Comparison of ENCODE assay signal across 8 cellular contexts in the genomic region with DNA sequence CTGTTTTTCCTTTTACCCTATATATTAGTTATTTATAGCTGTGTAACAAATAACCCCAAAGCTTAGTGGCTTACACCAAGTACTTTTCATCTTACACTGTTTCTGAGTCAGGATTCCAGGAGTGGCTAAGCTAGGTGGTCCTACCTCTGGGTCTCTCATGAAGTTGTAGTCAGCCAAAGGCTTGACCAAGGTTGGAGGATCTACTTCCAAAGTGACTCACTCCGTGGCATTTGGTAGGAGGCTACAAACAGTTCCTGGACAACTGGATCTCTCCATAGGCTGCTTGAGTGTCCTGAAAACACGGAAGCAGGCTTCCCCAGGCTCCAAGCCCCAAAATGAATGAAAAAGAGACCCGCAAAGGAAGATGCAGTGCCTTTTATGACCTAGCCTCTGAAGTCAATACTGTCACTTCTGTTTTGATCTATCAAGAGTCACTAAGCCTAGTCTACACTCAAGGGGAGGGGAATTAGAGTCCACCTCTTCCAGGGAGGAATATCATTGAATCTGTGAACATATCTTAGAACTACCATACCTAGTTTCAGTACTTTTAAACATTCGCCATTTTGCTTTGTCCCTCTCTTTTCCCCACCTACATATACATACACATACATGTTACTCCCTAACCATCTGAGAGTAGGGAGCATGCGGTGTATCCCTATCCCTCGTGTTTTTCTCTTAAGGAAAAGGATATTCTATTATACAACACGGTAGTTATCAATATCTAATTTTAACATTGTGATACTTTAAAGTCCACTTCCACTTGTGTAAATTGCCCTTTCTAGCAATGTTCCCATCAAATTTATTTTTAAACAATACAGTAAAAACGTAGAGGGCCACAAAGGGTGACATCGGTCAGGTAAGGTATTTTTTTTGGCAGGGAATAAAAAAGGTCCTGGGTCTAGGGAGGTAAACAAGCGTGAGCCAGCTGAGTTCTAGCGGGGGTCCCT.
DNase-seq lines count a peak whose midpoint lies in the region; ATAC-seq and TF ChIP-seq lines count a peak whose summit lies in the region.

No MANE protein-coding gene starts in this region.

- H3K9me3 Mint-ChIP-seq in T-cell = no peaks in the 10 kb centered on the region

- H3K27me3 ChIP-seq in esophagus muscularis mucosa (no peaks in the 10 kb centered on the region), neural cell (ENCODE audit: insufficient read depth, low read depth, low read length) (no peaks in the 10 kb centered on the region)

- H2AFZ ChIP-seq in neural cell (ENCODE audit: low read depth, low read length) = peak overlapping the region; percentile 52

- ATAC-seq in HG03439 (IDR thresholded peaks at IDR 0.05; ENCODE audit: unreplicated experiment) (peak; percentile 0), T-cell (replicated peaks in 1 of 4) (peak in 3 of 4 experiments; percentile 0 to 1 (median 1)), HG03108 (IDR thresholded peaks at IDR 0.05; ENCODE audit: unreplicated experiment) (no peak)

- TF ChIP-seq CTCF in esophagus muscularis mucosa (IDR thresholded peaks at IDR 0.05) (no peak), neural cell (IDR thresholded peaks at IDR 0.05; ENCODE audit: poor library complexity, severe bottlenecking) (no peak)

- peak overlapping the region; percentile 97 to 100 (median 98) for H3K27ac ChIP-seq in esophagus muscularis mucosa (replicated peaks in 1 of 4)
- peak overlapping the region; percentile 97 for H3K27ac ChIP-seq in neural cell (ENCODE audit: low read length)

- no peak for TF ChIP-seq EP300 in esophagus muscularis mucosa (IDR thresholded peaks at IDR 0.05)
- TF ChIP-seq EP300 in neural cell (conservative IDR thresholded peaks at IDR 0.05; ENCODE audit: poor library complexity, severe bottlenecking) = no peak

- H3K4me1 ChIP-seq in ES-I3 (ENCODE audit: insufficient read depth, low read length) (no peaks in the 10 kb centered on the region), esophagus muscularis mucosa (peaks cover 18 to 49% (median 41%) of the 10 kb centered on the region in 4 donors)

- no peaks in the 10 kb centered on the region for H3F3A ChIP-seq in neural cell (ENCODE audit: insufficient read depth, low read length, poor library complexity, severe bottlenecking)

- H3K9me3 ChIP-seq in ES-I3 (ENCODE audit: control insufficient read depth, insufficient read depth, low read length) (no peaks in the 10 kb centered on the region), esophagus muscularis mucosa (no peaks in the 10 kb centered on the region), neural cell (ENCODE audit: low read length) (no peaks in the 10 kb centered on the region)

- H3K4me2 ChIP-seq in neural cell (ENCODE audit: low read length) = peak overlapping the region; percentile 68

- peak overlapping the region; percentile 93 to 99 (median 95) for H3K4me3 Mint-ChIP-seq in T-cell

- no peaks in the 10 kb centered on the region for H3K36me3 Mint-ChIP-seq in T-cell

- H3K27ac Mint-ChIP-seq in T-cell = peak overlapping the region; percentile 96 to 99

- H3K9me2 ChIP-seq in neural cell (ENCODE audit: insufficient read depth, low read length) = no peaks in the 10 kb centered on the region

- WGBS in esophagus muscularis mucosa = 25% methylated on average over 11 of the region's 11 CpGs

- no peak for TF ChIP-seq RAD21 in neural cell (conservative IDR thresholded peaks at IDR 0.05)

- H3K36me3 ChIP-seq in ES-I3 (ENCODE audit: insufficient read depth, low read length) (no peaks in the 10 kb centered on the region), esophagus muscularis mucosa (no peaks in the 10 kb centered on the region), neural cell (ENCODE audit: insufficient read depth, low read length) (no peaks in the 10 kb centered on the region)

- peak overlapping the region; percentile 80 to 98 (median 82) for H3K4me3 ChIP-seq in esophagus muscularis mucosa
- H3K4me3 ChIP-seq in neural cell (ENCODE audit: low read length) = peak overlapping the region; percentile 90

- peaks cover 48 to 55% (median 49%) of the 10 kb centered on the region in 3 donors for H3K4me1 Mint-ChIP-seq in T-cell

- H3K79me2 ChIP-seq in neural cell (replicated peaks; ENCODE audit: insufficient read depth, low read length) = peaks cover 47% of the 10 kb centered on the region

- H3K9ac ChIP-seq in ES-I3 (ENCODE audit: low read depth, low read length) = peak overlapping the region; percentile 95
- peak overlapping the region; percentile 99 for H3K9ac ChIP-seq in neural cell (ENCODE audit: low read length)

- CTCF ChIA-PET in T-cell (lab: Charles Lee) = interaction anchor here in 1 of 2 donors (1.1 kb wide), 1 partner anchor 830 kb away, joined by 3 read pairs; no protein-coding TSS in a partner anchor

- TF ChIP-seq POLR2A in esophagus muscularis mucosa (IDR thresholded peaks at IDR 0.05; ENCODE audit: low read depth) = no peak

- DNase-seq in T-cell (no peak), esophagus muscularis mucosa (ENCODE audit: extremely low spot score) (no peak), KG1 (lab: John Stamatoyannopoulos, UW) (no peak), ecto neural progenitor cell (ENCODE audit: low spot score) (no peak)

- POLR2A ChIA-PET in T-cell (lab: Charles Lee) = interaction anchor here (0.6 to 2.7 kb wide), 6 partner anchors 8 to 1158 kb away, joined by 3 to 8 read pairs (median 4); a partner anchor contains a TSS

- intact Hi-C loops in esophagus muscularis mucosa (cut with DNase I) = loop anchor here (5.0 to 10.0 kb wide), 2 partner anchors 95 to 232 kb away; a partner anchor contains a TSS

- H4K20me1 ChIP-seq in neural cell (ENCODE audit: insufficient read depth) = no peaks in the 10 kb centered on the region

- H3K27me3 Mint-ChIP-seq in T-cell = no peaks in the 10 kb centered on the region

TF ChIP-seq in neural cell, 6 proteins besides CTCF, POLR2A, EP300 and RAD21:
- TF ChIP-seq MXI1 (conservative IDR thresholded peaks at IDR 0.05; ENCODE audit: poor library complexity, severe bottlenecking) = no peak
- TF ChIP-seq EZH2 (IDR thresholded peaks at IDR 0.05; ENCODE audit: borderline replicate concordance, insufficient read depth, low read length, poor library complexity, severe bottlenecking) = no peak
- no peak for TF ChIP-seq SMC3 (conservative IDR thresholded peaks at IDR 0.05; ENCODE audit: poor library complexity)
- TF ChIP-seq, protein P1, sequence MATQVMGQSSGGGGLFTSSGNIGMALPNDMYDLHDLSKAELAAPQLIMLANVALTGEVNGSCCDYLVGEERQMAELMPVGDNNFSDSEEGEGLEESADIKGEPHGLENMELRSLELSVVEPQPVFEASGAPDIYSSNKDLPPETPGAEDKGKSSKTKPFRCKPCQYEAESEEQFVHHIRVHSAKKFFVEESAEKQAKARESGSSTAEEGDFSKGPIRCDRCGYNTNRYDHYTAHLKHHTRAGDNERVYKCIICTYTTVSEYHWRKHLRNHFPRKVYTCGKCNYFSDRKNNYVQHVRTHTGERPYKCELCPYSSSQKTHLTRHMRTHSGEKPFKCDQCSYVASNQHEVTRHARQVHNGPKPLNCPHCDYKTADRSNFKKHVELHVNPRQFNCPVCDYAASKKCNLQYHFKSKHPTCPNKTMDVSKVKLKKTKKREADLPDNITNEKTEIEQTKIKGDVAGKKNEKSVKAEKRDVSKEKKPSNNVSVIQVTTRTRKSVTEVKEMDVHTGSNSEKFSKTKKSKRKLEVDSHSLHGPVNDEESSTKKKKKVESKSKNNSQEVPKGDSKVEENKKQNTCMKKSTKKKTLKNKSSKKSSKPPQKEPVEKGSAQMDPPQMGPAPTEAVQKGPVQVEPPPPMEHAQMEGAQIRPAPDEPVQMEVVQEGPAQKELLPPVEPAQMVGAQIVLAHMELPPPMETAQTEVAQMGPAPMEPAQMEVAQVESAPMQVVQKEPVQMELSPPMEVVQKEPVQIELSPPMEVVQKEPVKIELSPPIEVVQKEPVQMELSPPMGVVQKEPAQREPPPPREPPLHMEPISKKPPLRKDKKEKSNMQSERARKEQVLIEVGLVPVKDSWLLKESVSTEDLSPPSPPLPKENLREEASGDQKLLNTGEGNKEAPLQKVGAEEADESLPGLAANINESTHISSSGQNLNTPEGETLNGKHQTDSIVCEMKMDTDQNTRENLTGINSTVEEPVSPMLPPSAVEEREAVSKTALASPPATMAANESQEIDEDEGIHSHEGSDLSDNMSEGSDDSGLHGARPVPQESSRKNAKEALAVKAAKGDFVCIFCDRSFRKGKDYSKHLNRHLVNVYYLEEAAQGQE (IDR thresholded peaks at IDR 0.05; ENCODE audit: borderline replicate concordance) = no peak
- TF ChIP-seq TAF1 (IDR thresholded peaks at IDR 0.05; ENCODE audit: low read depth) = no peak
- no peak for TF ChIP-seq POLR2AphosphoS5 (IDR thresholded peaks at IDR 0.05)
